17 cellular contexts compared by ENCODE assay signal in genomic region chr22:27870234-27871191, GRCh38. TPM values are rescaled to one million over a fixed set of nuclear protein-coding genes. Genes with fewer than 3 reads are reported as not detected.
DNase-seq lines count a peak whose midpoint lies in the region; ATAC-seq, FAIRE-seq and TF ChIP-seq lines count a peak whose summit lies in the region.
"Had no signal": no experiment of that assay in that cellular context is flagged by ENCODE, and none has a peak within 500 bp of the region (broad histone marks: within the 10 kb centered on the region; RNA-seq: fewer than 3 reads in every experiment).

No MANE protein-coding gene starts in this region.

- TF ChIP-seq POLR2A in right lobe of liver (IDR thresholded peaks at IDR 0.05) = no peak

- H3K27ac ChIP-seq in GM23338 (ENCODE audit: low read depth) = 0 out of 2 replicates have a peak overlapping the region, but pooled peaks have one; percentile 30
- no peak overlapping the region for H3K27ac ChIP-seq in astrocyte (ENCODE audit: low read depth, low read length)
- H3K27ac ChIP-seq in right lobe of liver = peak overlapping the region; percentile 76 to 97 (median 95)

- H2AFZ ChIP-seq in GM23338 = no peak overlapping the region
- H2AFZ ChIP-seq in astrocyte (ENCODE audit: low read depth, low read length) = no peak overlapping the region

- H3K9me3 ChIP-seq in astrocyte (ENCODE audit: insufficient read depth, low read depth, low read length) (no peaks in the 10 kb centered on the region), right lobe of liver (no peaks in the 10 kb centered on the region)

- no peaks in the 10 kb centered on the region for H3K9me2 ChIP-seq in GM23338 (ENCODE audit: insufficient read depth)

- H3K9me3 Mint-ChIP-seq in GM23338 (no peaks in the 10 kb centered on the region), astrocyte (ENCODE audit: unreplicated experiment) (peaks cover 3% of the 10 kb centered on the region)
- H3K9me3 Mint-ChIP-seq in stimulated activated naive B cell treated with anti-CD40 and anti-IgM and Interleukin-4, amounts not matched to agents 10 μg/mL and 1 μg/mL and 100 μg/mL, for 72 hours = peaks cover 0 to 2% of the 10 kb centered on the region in 2 donors
- H3K9me3 Mint-ChIP-seq: activated CD4-positive, alpha-beta T cell treated with anti-CD3 and anti-CD28 coated beads, Interleukin-2, amount 10 ng/mL, durations not matched to agents 7 days and 5 days; activated naive CD4-positive, alpha-beta T cell treated with anti-CD3 and anti-CD28 coated beads, Interleukin-2, amount 50 U/mL, for 72 hours; natural killer cell had no signal

- H3K27me3 ChIP-seq in GM23338 (ENCODE audit: insufficient read depth) (no peaks in the 10 kb centered on the region), astrocyte (ENCODE audit: insufficient read depth, low read length) (no peaks in the 10 kb centered on the region), right lobe of liver (no peaks in the 10 kb centered on the region)

- ATAC-seq in GM23338 (no peak), right lobe of liver (peak; percentile 69 to 85 (median 76)), HG03439 (IDR thresholded peaks at IDR 0.05; ENCODE audit: unreplicated experiment) (no peak), HG02938 (IDR thresholded peaks at IDR 0.05; ENCODE audit: unreplicated experiment) (no peak)
- ATAC-seq in stimulated activated naive B cell treated with anti-CD40 and anti-IgM and Interleukin-4, amounts not matched to agents 10 μg/mL and 1 μg/mL and 100 μg/mL, for 72 hours (replicated peaks) = no peak
- ATAC-seq: activated naive CD4-positive, alpha-beta T cell treated with anti-CD3 and anti-CD28 coated beads, Interleukin-2, amount 50 U/mL, for 72 hours; left cardiac atrium; natural killer cell had no signal

- peaks cover 4% of the 10 kb centered on the region for H4K20me1 ChIP-seq in GM23338 (replicated peaks; ENCODE audit: insufficient read depth)
- peaks cover 42% of the 10 kb centered on the region for H4K20me1 ChIP-seq in astrocyte (ENCODE audit: insufficient read depth, low read length)

- DNase-seq in GM23338 (ENCODE audit: low spot score) (no peak), astrocyte (ENCODE audit: low read depth) (no peak), right lobe of liver (no peak), OCI-M1 (lab: John Stamatoyannopoulos, UW) (no peak)
- DNase-seq in stimulated activated naive B cell treated with anti-CD40 and anti-IgM and Interleukin-4, amounts not matched to agents 10 μg/mL and 1 μg/mL and 100 μg/mL, for 72 hours = no peak
- DNase-seq: activated CD4-positive, alpha-beta T cell treated with anti-CD3 and anti-CD28 coated beads, Interleukin-2, amount 10 ng/mL, durations not matched to agents 7 days and 5 days; DMS79; effector memory CD4-positive, alpha-beta T cell; left cardiac atrium; natural killer cell; NCI-H2029; stimulated activated CD4-positive, alpha-beta T cell treated with anti-CD3 and anti-CD28 coated beads, Interleukin-15, amount 100 ng/mL, for 24 hours had no signal

- peaks cover 23% of the 10 kb centered on the region for H3K36me3 ChIP-seq in GM23338 (ENCODE audit: insufficient read depth)
- peaks cover 36% of the 10 kb centered on the region for H3K36me3 ChIP-seq in astrocyte (ENCODE audit: insufficient read depth, low read length)
- H3K36me3 ChIP-seq in right lobe of liver = peaks cover 0 to 3% (median 0%) of the 10 kb centered on the region in 4 donors

- H3K4me3 ChIP-seq in GM23338 (no peak overlapping the region), astrocyte (ENCODE audit: insufficient read depth, low read depth, low read length) (no peak overlapping the region), right lobe of liver (no peak overlapping the region)

- H3K4me3 Mint-ChIP-seq in GM23338 = no peak overlapping the region
- peak overlapping the region; percentile 12 for H3K4me3 Mint-ChIP-seq in astrocyte (ENCODE audit: unreplicated experiment)
- H3K4me3 Mint-ChIP-seq in stimulated activated naive B cell treated with anti-CD40 and anti-IgM and Interleukin-4, amounts not matched to agents 10 μg/mL and 1 μg/mL and 100 μg/mL, for 72 hours = no peak overlapping the region
- H3K4me3 Mint-ChIP-seq: activated CD4-positive, alpha-beta T cell treated with anti-CD3 and anti-CD28 coated beads, Interleukin-2, amount 10 ng/mL, durations not matched to agents 7 days and 5 days; B cell; natural killer cell had no signal

- TF ChIP-seq CTCF in GM23338 (conservative IDR thresholded peaks at IDR 0.05; ENCODE audit: low read depth in 2 of 2) (no peak), astrocyte (IDR thresholded peaks at IDR 0.05; ENCODE audit: insufficient read depth, low read depth, low read length) (no peak), right lobe of liver (IDR thresholded peaks at IDR 0.05) (peak in 3 of 4 donors; percentile 18 to 60 (median 22))

- H3F3A ChIP-seq in GM23338 (replicated peaks; ENCODE audit: low read depth) = no peaks in the 10 kb centered on the region

- FAIRE-seq in astrocyte (lab: Jason Lieb, UNC) = no peak
- FAIRE-seq: TTC549 had no signal

- H3K4me1 Mint-ChIP-seq in GM23338 (peaks cover 12% of the 10 kb centered on the region; the same call in 2 of the 3 replicates), astrocyte (ENCODE audit: low read depth, unreplicated experiment) (peaks cover 39% of the 10 kb centered on the region)
- peaks cover 22 to 58% of the 10 kb centered on the region in 2 donors for H3K4me1 Mint-ChIP-seq in stimulated activated naive B cell treated with anti-CD40 and anti-IgM and Interleukin-4, amounts not matched to agents 10 μg/mL and 1 μg/mL and 100 μg/mL, for 72 hours

- H3K27ac Mint-ChIP-seq in GM23338 = no peak overlapping the region
- H3K27ac Mint-ChIP-seq in astrocyte (ENCODE audit: unreplicated experiment) = no peak overlapping the region
- peak overlapping the region; percentile 25 for H3K27ac Mint-ChIP-seq in stimulated activated naive B cell treated with anti-CD40 and anti-IgM and Interleukin-4, amounts not matched to agents 10 μg/mL and 1 μg/mL and 100 μg/mL, for 72 hours
- H3K27ac Mint-ChIP-seq: activated CD4-positive, alpha-beta T cell treated with anti-CD3 and anti-CD28 coated beads, Interleukin-2, amount 10 ng/mL, durations not matched to agents 7 days and 5 days; activated naive CD4-positive, alpha-beta T cell treated with anti-CD3 and anti-CD28 coated beads, Interleukin-2, amount 50 U/mL, for 72 hours; B cell; natural killer cell had no signal

- H3K4me2 ChIP-seq in GM23338 (no peak overlapping the region), astrocyte (ENCODE audit: low read length) (no peak overlapping the region)

- H3K27me3 Mint-ChIP-seq in GM23338 (ENCODE audit: insufficient read depth, low read depth, poor library complexity) (no peaks in the 10 kb centered on the region), astrocyte (ENCODE audit: low read depth, unreplicated experiment) (no peaks in the 10 kb centered on the region)
- no peaks in the 10 kb centered on the region for H3K27me3 Mint-ChIP-seq in stimulated activated naive B cell treated with anti-CD40 and anti-IgM and Interleukin-4, amounts not matched to agents 10 μg/mL and 1 μg/mL and 100 μg/mL, for 72 hours
- H3K27me3 Mint-ChIP-seq: activated CD4-positive, alpha-beta T cell treated with anti-CD3 and anti-CD28 coated beads, Interleukin-2, amount 10 ng/mL, durations not matched to agents 7 days and 5 days; B cell had no signal

- H3K36me3 Mint-ChIP-seq in GM23338 (ENCODE audit: low read depth) (peaks cover 25% of the 10 kb centered on the region; the same call in 2 of the 3 replicates), astrocyte (ENCODE audit: low read depth, unreplicated experiment) (peaks cover 10% of the 10 kb centered on the region)
- peaks cover 21 to 44% of the 10 kb centered on the region in 2 donors for H3K36me3 Mint-ChIP-seq in stimulated activated naive B cell treated with anti-CD40 and anti-IgM and Interleukin-4, amounts not matched to agents 10 μg/mL and 1 μg/mL and 100 μg/mL, for 72 hours
- H3K36me3 Mint-ChIP-seq: natural killer cell had no signal

- intact Hi-C loops in right lobe of liver (cut with DNase I) = no loop called here

- 28% methylated on average over 2 of the region's 2 CpGs for WGBS in right lobe of liver (ENCODE audit: insufficient coverage, low coverage, low lambda C conversion rate, missing lambda C conversion rate)

- H3K79me2 ChIP-seq in GM23338 (replicated peaks; ENCODE audit: insufficient read depth) (peaks cover 5% of the 10 kb centered on the region; the same call in 1 of the 2 replicates), astrocyte (ENCODE audit: insufficient read depth, low read length) (peaks cover 59% of the 10 kb centered on the region)

- H3K4me1 ChIP-seq in GM23338 (ENCODE audit: insufficient read depth) = no peaks in the 10 kb centered on the region
- H3K4me1 ChIP-seq in astrocyte (ENCODE audit: insufficient read depth, low read length) = peaks cover 21% of the 10 kb centered on the region
- peaks cover 0 to 86% (median 36%) of the 10 kb centered on the region in 4 donors for H3K4me1 ChIP-seq in right lobe of liver

- no peak overlapping the region for H3K9ac ChIP-seq in astrocyte (ENCODE audit: low read length)

TF ChIP-seq in GM23338, 12 proteins besides CTCF, POLR2A, EP300 and RAD21 (continues in another document):
- no peak for TF ChIP-seq EZH2 (IDR thresholded peaks at IDR 0.05; ENCODE audit: low read depth, unreplicated experiment)
- no peak for TF ChIP-seq ZNF114 (CRISPR knock-in tag; IDR thresholded peaks at IDR 0.05)
- no peak for TF ChIP-seq EZH2phosphoT487 (IDR thresholded peaks at IDR 0.05; ENCODE audit: unreplicated experiment)
- no peak for TF ChIP-seq STAT1 (IDR thresholded peaks at IDR 0.05; ENCODE audit: unreplicated experiment)

RNA-seq across cellular contexts. Expression of gene PITPNB, which starts 48.5 kb away (rescaled TPM):
- total RNA-seq in GM23338 (2014; rRNA removed; shearing (Covaris generic)) = 56.0 and 56.7 TPM in 2 replicates
- 39.2 and 50.9 TPM in 2 replicates for polyA plus RNA-seq in GM23338 (2016; fragmentation: Nextera tagmentation; extraction: Ambion mirVana)
- 90.0 and 90.6 TPM in 2 replicates for total RNA-seq in astrocyte
- total RNA-seq in right lobe of liver = 10 to 100 TPM; 28.7 to 60.6 (median 37.6) TPM

Comparison
In these comparisons a context has a peak if more than half of its experiments do, and no peak if none do; other contexts are left out.
1. ATAC-seq: peak in right lobe of liver (4 of 4); none in GM23338 (single experiment), stimulated activated naive B cell treated with anti-CD40 and anti-IgM and Interleukin-4, amounts not matched to agents 10 μg/mL and 1 μg/mL and 100 μg/mL, for 72 hours (0 of 2), HG03439 (single experiment) and HG02938 (single experiment).
2. CTCF ChIP-seq: peak in right lobe of liver (3 of 4); none in GM23338 (0 of 2) and astrocyte (single experiment).